ENCODE assay signal across 13 cellular contexts in genomic region chr18:78733762-78734613, GRCh38.
"Had no signal": no experiment of that assay in that cellular context is flagged by ENCODE, and none has a peak within 500 bp of the region (broad histone marks: within the 10 kb centered on the region; RNA-seq: fewer than 3 reads in every experiment).

No MANE protein-coding gene starts in this region.

- H3K27me3 ChIP-seq: adrenal gland, colonic mucosa, pancreas had no signal

- DNase-seq: activated T-cell treated with anti-CD3 and anti-CD28 coated beads, Interleukin-2, amount 50 U/mL, for 1 hour; colonic mucosa; foreskin fibroblast; naive thymus-derived CD4-positive, alpha-beta T cell; retina; SK-N-SH; T-helper 9 cell had no signal

- ATAC-seq: activated CD4-positive, CD25-positive, alpha-beta regulatory T cell treated with anti-CD3 and anti-CD28 coated beads, Interleukin-2, amount 50 U/mL, for 24 hours; naive thymus-derived CD4-positive, alpha-beta T cell; pancreas; T-cell had no signal

- H3K9me3 ChIP-seq: adrenal gland, colonic mucosa, pancreas, SK-N-SH, thoracic aorta had no signal

- H3K4me1 ChIP-seq: adrenal gland, colonic mucosa, pancreas had no signal

- H3K27ac ChIP-seq: adrenal gland, colonic mucosa, pancreas, thoracic aorta had no signal

- H3K36me3 ChIP-seq: adrenal gland, colonic mucosa, pancreas, thoracic aorta had no signal

- H3K4me3 ChIP-seq: adrenal gland, colonic mucosa, lung, pancreas, thoracic aorta had no signal
